ENCODE assay signal across 8 cellular contexts in the genomic region with DNA sequence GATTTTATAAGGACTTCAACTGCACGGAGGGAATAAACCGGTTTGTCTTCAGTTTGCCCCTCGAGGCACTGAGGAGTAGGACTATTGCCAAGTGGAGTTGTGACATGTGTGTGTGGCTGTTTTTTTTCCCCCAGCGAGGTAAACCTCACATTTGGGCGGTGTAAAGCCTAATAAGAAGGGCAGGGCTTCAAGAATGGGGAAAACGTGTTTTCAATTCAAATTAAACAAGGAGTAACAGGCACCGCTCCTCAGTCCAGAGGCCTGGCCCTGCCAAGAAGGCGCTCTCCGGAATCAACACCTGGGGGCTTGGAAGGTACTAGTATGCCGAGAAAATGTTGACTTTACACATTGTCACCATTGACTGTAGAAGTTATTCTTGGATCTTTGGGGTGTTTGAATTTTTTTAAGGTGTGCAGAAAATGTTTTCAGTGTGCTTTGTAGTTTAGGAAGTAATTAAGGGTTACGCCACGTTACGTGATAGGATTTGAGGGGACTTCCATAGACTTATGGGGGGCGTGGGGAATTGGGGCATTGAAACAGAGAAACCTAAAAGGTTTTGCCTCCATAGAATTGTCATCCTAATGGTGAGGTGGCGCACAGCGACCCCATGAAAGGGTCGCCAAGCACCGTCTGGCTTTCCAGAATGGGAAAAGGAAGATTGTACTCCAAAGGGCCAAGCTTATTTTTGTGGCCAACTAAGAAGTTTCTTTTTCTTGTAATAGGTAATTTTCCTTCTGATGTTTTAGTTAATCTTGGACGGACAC.
A peak's percentile ranks its signal among the peaks of the same experiment; 100 is the strongest.
DNase-seq lines count a peak whose midpoint lies in the region; ATAC-seq lines count a peak whose summit lies in the region.

No MANE protein-coding gene starts in this region.

- H3K27me3 ChIP-seq in stomach smooth muscle (ENCODE audit: control insufficient read depth in 1 of 2, insufficient read depth in 2 of 2, low read length in 2 of 2), result peaks cover 0 to 2% of the 10 kb centered on the region in 2 donors

- H3K4me3 ChIP-seq in stomach smooth muscle (ENCODE audit: low read length in 2 of 2), result peak overlapping the region; percentile 73 to 76

- H3K9me3 ChIP-seq in stomach smooth muscle (ENCODE audit: control insufficient read depth in 2 of 2, low read length in 2 of 2), result peaks cover 0 to 2% of the 10 kb centered on the region in 2 donors

- peak overlapping the region; percentile 29 to 62 for H3K9ac ChIP-seq in stomach smooth muscle (ENCODE audit: low read length in 2 of 2)

- H3K27ac Mint-ChIP-seq in activated naive CD8-positive, alpha-beta T cell, result peak overlapping the region; percentile 46

- no peaks in the 10 kb centered on the region for H3K36me3 ChIP-seq in stomach smooth muscle (ENCODE audit: control insufficient read depth in 2 of 2, insufficient read depth in 2 of 2, low read length in 2 of 2)

- ATAC-seq in GM21723 (IDR thresholded peaks at IDR 0.05; ENCODE audit: unreplicated experiment) (no peak), GM19023 (IDR thresholded peaks at IDR 0.05; ENCODE audit: unreplicated experiment) (no peak)

- DNase-seq in NCI-H2171 treated with DMSO at 0.1 percent for 48 hours (lab: John Stamatoyannopoulos, UW), result peak; percentile 22
- no peak for DNase-seq in NCI-H2171 (lab: John Stamatoyannopoulos, UW)
- DNase-seq in iris pigment epithelial cell (ENCODE audit: low read depth), result peak; percentile 5
- no peak for DNase-seq in GDM1 (lab: John Stamatoyannopoulos, UW)

- peak overlapping the region; percentile 82 for H3K4me3 Mint-ChIP-seq in activated naive CD8-positive, alpha-beta T cell

- H3K27me3 Mint-ChIP-seq in activated naive CD8-positive, alpha-beta T cell, result peaks cover 10% of the 10 kb centered on the region

- H3K36me3 Mint-ChIP-seq in activated naive CD8-positive, alpha-beta T cell, result no peaks in the 10 kb centered on the region

- peaks cover 12% of the 10 kb centered on the region for H3K4me1 Mint-ChIP-seq in activated naive CD8-positive, alpha-beta T cell (ENCODE audit: low read depth)

- peaks cover 3% of the 10 kb centered on the region for H3K4me1 ChIP-seq in stomach smooth muscle (ENCODE audit: control insufficient read depth, insufficient read depth, low read length)

- no peaks in the 10 kb centered on the region for H3K9me3 Mint-ChIP-seq in activated naive CD8-positive, alpha-beta T cell (ENCODE audit: low read depth)

- H3K27ac ChIP-seq in stomach smooth muscle (ENCODE audit: low read length), result no peak overlapping the region

Comparison
In these comparisons a context has a peak if more than half of its experiments do, and no peak if none do; other contexts are left out.
1. DNase-seq: peak in NCI-H2171 treated with DMSO at 0.1 percent for 48 hours (single experiment) and iris pigment epithelial cell (single experiment); none in NCI-H2171 (single experiment) and GDM1 (single experiment).